8 cellular contexts compared by ENCODE assay signal in the genomic region with DNA sequence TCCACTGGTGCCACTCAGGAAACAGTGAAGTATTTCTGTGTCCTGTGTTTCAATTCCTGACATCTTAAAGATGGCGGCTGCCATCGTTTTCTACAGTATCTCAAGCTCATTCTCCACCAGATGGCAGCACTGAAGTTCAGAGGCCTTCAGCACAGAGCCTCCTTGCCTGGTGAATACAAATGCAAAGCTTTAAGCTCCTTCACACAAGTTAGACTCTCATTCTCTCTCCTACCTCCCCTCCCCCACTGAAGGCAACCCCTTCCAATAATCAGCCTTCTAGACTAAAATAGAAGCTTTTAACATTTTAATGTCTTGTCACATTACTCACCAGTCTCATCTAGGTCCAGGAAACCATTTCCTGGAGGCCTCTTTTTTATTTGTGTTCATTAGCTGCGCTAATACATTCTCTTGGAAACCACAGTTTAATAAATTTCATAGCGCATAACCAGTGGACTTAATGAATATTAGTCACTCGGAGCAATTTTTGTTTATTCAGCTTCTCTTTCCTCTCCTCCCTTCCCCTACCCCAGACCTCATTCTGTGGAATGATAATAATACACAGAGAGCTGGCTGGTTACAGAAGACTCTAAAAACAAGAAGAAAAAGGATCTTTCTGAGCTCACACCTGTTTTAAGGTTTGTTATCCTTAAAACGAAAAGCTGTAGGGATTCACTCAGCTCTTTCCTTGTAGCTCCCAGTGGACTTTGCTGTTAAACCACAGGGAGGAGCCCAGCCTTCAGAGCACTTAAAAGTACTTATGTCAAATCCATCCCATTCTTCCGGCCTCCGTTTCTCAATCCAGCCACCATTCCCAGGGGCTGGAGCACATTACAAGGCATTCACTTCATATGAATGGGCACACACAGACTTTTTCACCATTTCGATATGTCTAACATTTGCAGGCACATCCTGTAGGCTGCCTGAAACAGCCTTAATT.
DNase-seq lines count a peak whose midpoint lies in the region; ATAC-seq and TF ChIP-seq lines count a peak whose summit lies in the region.

No MANE protein-coding gene starts in this region.

- H2AFZ ChIP-seq in DND-41 (ENCODE audit: low read depth, low read length): peak overlapping the region; percentile 30; the same call in 1 of the 2 replicates

- CTCF ChIA-PET in activated naive CD4-positive, alpha-beta T cell treated with anti-CD3 and anti-CD28 coated beads for 36 hours (lab: Charles Lee): interaction anchor here (0.7 to 1.7 kb wide), 9 partner anchors 9 to 533 kb away, joined by 3 to 24 read pairs (median 3); no protein-coding TSS in a partner anchor

- 53 to 68% (median 59%) methylated on average over 9 of the region's 9 CpGs for WGBS in heart left ventricle, 4 donors

- no peaks in the 10 kb centered on the region for H3K36me3 Mint-ChIP-seq in activated naive CD4-positive, alpha-beta T cell treated with anti-CD3 and anti-CD28 coated beads for 36 hours (ENCODE audit: low read depth)

- H3K9ac ChIP-seq in DND-41 (ENCODE audit: low read depth, low read length): no peak overlapping the region

- no peaks in the 10 kb centered on the region for H3K27me3 ChIP-seq in DND-41 (ENCODE audit: insufficient read depth, low read length, poor library complexity)
- H3K27me3 ChIP-seq in heart left ventricle: no peaks in the 10 kb centered on the region

- H3K9me3 ChIP-seq in DND-41 (ENCODE audit: insufficient read depth, low read length, severe bottlenecking) (no peaks in the 10 kb centered on the region), heart left ventricle (no peaks in the 10 kb centered on the region)

- no peak for TF ChIP-seq POLR2A in heart left ventricle (IDR thresholded peaks at IDR 0.05)

- no peaks in the 10 kb centered on the region for H3K4me1 Mint-ChIP-seq in activated naive CD4-positive, alpha-beta T cell treated with anti-CD3 and anti-CD28 coated beads for 36 hours (ENCODE audit: low read depth)

- peak; percentile 58; the same call in 1 of the 3 replicates for ATAC-seq in DND-41 (ENCODE audit: insufficient read depth, low read depth)
- peak; percentile 93 for ATAC-seq in GM19452 (IDR thresholded peaks at IDR 0.05; ENCODE audit: unreplicated experiment)
- ATAC-seq in HG03469 (IDR thresholded peaks at IDR 0.05; ENCODE audit: unreplicated experiment): peak; percentile 98
- ATAC-seq in heart left ventricle: peak; percentile 59 to 86 (median 75)
- ATAC-seq in HG02840 (IDR thresholded peaks at IDR 0.05; ENCODE audit: low FRiP score, unreplicated experiment): no peak

- no peak overlapping the region for H3K4me3 Mint-ChIP-seq in activated naive CD4-positive, alpha-beta T cell treated with anti-CD3 and anti-CD28 coated beads for 36 hours

- H3K4me3 ChIP-seq in DND-41 (ENCODE audit: low read depth in 1 of 2, low read length in 2 of 2) (no peak overlapping the region), heart left ventricle (peak overlapping the region in 1 of 12 donors; percentile 2)

- H3K27me3 Mint-ChIP-seq in activated naive CD4-positive, alpha-beta T cell treated with anti-CD3 and anti-CD28 coated beads for 36 hours (ENCODE audit: low read depth): peaks cover 2% of the 10 kb centered on the region

- intact Hi-C loops in activated naive CD4-positive, alpha-beta T cell treated with anti-CD3 and anti-CD28 coated beads for 36 hours (cut with micrococcal nuclease): loop anchor here (1.0 to 5.0 kb wide), 2 partner anchors 171 to 478 kb away; partner anchors contain the start of gene DUSP10
- intact Hi-C loops in heart left ventricle (cut with DNase I): loop anchor here in 8 of 10 donors (1.0 to 10.0 kb wide), 5 partner anchors 168 to 389 kb away; partner anchors contain the start of gene HLX (in 2 of the 8)

- no peak overlapping the region for H3K4me2 ChIP-seq in DND-41 (ENCODE audit: insufficient read depth, low read length)

- H3K9me3 Mint-ChIP-seq in activated naive CD4-positive, alpha-beta T cell treated with anti-CD3 and anti-CD28 coated beads for 36 hours: peaks cover under 1% of the 10 kb centered on the region

- no peak overlapping the region for H3K27ac ChIP-seq in DND-41 (ENCODE audit: low read length)
- peak overlapping the region in 11 of 12 donors; percentile 7 to 73 (median 41) for H3K27ac ChIP-seq in heart left ventricle

- TF ChIP-seq CTCF in DND-41 (IDR thresholded peaks at IDR 0.05; ENCODE audit: borderline replicate concordance, extremely low read depth, low read length, poor library complexity, severe bottlenecking) (peak; percentile 62), heart left ventricle (IDR thresholded peaks at IDR 0.05) (peak; percentile 39 to 70 (median 54))

- no peaks in the 10 kb centered on the region for H4K20me1 ChIP-seq in DND-41 (ENCODE audit: insufficient read depth, low read length)

- H3K27ac Mint-ChIP-seq in activated naive CD4-positive, alpha-beta T cell treated with anti-CD3 and anti-CD28 coated beads for 36 hours: no peak overlapping the region

- DNase-seq in DND-41: peak; percentile 33
- DNase-seq in NCI-H82 (lab: John Stamatoyannopoulos, UW): peak; percentile 94
- peak; percentile 60 for DNase-seq in activated naive CD4-positive, alpha-beta T cell treated with anti-CD3 and anti-CD28 coated beads for 36 hours
- DNase-seq in heart left ventricle: peak in 4 of 5 donors; percentile 35 to 63 (median 52)
- peak; percentile 73 for DNase-seq in renal cortical epithelial cell (ENCODE audit: low read depth)

- no peaks in the 10 kb centered on the region for H3K79me2 ChIP-seq in DND-41 (ENCODE audit: insufficient read depth, low read length)

- no peaks in the 10 kb centered on the region for H3K4me1 ChIP-seq in DND-41 (ENCODE audit: insufficient read depth, low read length)
- H3K4me1 ChIP-seq in heart left ventricle: peaks cover 0 to 19% (median 11%) of the 10 kb centered on the region in 12 donors

- no peaks in the 10 kb centered on the region for H3K36me3 ChIP-seq in DND-41 (ENCODE audit: insufficient read depth, low read length)
- no peaks in the 10 kb centered on the region for H3K36me3 ChIP-seq in heart left ventricle

Comparison
In these comparisons a context has a peak if more than half of its experiments do, and no peak if none do; other contexts are left out.
1. DNase-seq: peak in every context shown above with its lines; median percentile 94 in NCI-H82; 73 in renal cortical epithelial cell; 60 in activated naive CD4-positive, alpha-beta T cell treated with anti-CD3 and anti-CD28 coated beads for 36 hours; 52 in heart left ventricle; 33 in DND-41.